ENCODE assay signal across 1 cellular context in the genomic region with DNA sequence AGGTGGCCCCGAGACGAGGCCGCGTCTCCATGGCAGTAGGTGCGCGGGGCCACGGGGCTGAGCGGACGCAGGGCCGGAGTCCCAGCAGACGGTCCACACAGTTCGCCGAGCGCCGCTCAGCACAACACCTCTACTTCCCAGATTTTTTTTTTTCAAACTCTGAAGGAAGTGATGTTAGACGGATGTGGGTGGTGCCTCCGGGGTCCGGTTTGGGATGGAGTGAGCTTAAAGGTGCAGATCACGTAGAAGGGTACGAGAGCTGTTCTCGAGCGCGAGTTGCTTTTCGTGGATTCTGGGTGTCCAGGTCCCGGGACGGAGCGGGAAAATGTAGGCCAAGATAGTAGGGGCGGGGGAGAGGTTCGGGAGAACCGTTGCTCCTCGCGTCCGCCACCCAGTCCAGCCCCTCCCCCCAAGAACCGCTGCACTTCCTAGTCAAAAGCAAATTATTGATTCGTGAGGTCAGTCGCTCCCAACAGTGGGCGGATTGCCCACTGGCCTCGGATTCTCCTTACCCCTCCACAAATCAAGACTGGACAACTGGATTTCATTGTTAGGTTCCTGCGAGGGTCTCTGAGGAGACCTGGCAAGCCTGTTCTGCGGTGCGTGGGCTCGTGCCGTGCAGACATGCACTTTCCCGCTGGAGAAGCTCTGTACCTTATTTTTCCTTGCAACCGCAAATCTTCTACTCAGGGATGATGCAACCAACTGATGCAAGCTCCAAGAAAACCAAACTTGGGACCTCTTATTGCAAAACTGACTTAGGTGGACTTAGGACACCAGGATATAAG.
A peak's percentile ranks its signal among the peaks of the same experiment; 100 is the strongest.
TF ChIP-seq lines count a peak whose summit lies in the region.

A gene (minus strand): TSS at position 126 of the 788 bp plus-strand sequence. CDS start 95 bp downstream, at position 31.

TF ChIP-seq in K562, 482 proteins besides CTCF, POLR2A, EP300 and RAD21 (continued from another document and continues in another):
- TF ChIP-seq, protein P1, sequence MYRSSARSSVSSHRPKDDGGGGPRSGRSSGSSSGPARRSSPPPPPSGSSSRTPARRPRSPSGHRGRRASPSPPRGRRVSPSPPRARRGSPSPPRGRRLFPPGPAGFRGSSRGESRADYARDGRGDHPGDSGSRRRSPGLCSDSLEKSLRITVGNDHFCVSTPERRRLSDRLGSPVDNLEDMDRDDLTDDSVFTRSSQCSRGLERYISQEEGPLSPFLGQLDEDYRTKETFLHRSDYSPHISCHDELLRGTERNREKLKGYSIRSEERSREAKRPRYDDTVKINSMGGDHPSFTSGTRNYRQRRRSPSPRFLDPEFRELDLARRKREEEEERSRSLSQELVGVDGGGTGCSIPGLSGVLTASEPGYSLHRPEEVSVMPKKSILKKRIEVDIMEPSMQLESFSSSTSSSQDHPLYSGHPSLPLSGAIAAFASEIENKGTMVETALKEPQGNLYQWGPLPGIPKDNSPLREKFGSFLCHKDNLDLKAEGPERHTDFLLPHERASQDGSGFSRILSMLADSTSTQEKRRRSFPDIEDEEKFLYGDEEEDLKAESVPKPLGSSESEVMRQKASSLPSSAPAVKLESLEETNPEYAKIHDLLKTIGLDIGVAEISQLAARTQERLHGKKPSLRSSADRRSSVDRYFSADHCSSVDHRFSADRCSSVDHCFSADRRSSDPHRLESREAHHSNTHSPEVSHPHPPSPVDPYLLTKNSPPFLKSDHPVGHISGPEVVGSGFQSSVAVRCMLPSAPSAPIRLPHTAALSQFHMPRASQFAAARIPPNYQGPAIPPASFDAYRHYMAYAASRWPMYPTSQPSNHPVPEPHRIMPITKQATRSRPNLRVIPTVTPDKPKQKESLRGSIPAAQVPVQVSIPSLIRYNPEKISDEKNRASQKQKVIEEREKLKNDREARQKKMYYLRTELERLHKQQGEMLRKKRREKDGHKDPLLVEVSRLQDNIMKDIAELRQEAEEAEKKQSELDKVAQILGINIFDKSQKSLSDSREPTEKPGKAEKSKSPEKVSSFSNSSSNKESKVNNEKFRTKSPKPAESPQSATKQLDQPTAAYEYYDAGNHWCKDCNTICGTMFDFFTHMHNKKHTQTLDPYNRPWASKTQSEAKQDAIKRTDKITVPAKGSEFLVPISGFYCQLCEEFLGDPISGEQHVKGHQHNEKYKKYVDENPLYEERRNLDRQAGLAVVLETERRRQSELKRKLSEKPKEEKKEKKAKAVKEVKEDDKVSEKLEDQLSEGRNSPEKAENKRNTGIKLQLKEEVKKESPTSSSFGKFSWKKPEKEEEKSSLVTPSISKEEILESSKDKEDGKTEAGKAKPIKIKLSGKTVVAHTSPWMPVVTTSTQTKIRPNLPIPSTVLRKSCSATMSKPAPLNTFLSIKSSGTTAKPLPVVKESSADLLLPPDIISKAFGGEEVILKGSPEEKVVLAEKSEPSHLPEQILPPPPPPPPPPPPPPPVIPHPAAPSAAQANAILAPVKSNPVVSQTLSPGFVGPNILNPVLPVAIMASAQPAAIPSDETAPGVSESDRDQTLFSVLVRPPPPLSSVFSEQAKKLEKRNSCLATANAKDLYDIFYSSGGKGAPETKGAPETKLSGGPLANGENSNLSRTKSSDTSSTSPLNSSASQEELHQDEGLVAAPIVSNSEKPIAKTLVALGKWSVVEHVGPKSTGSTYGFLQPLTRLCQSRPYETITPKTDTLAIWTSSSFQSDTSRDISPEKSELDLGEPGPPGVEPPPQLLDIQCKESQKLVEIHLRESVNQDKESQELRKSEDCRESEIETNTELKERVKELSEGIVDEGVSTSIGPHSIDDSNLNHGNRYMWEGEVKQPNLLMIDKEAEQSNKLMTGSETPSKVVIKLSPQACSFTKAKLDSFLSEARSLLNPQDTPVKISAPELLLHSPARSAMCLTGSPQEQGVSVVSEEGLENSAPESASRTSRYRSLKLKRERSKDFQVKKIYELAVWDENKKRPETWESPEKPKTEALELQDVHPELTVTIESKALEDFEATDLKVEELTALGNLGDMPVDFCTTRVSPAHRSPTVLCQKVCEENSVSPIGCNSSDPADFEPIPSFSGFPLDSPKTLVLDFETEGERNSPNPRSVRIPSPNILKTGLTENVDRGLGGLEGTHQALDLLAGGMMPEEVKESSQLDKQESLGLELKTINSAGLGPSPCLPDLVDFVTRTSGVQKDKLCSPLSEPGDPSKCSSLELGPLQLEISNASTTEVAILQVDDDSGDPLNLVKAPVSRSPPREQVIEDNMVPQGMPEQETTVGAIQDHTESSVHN (IDR thresholded peaks at IDR 0.05; ENCODE audit: borderline replicate concordance in 1 of 2, low read depth in 1 of 2), result peak; percentile 74 to 90; a peak in 3 of 4 replicates
- TF ChIP-seq SIX5 (IDR thresholded peaks at IDR 0.05; ENCODE audit: borderline replicate concordance in 1 of 2, insufficient read depth in 1 of 2, low read depth in 1 of 2, low read length in 2 of 2) (no peak), NR4A1 (CRISPR knock-in tag; IDR thresholded peaks at IDR 0.05) (no peak), NR4A1 (tag; IDR thresholded peaks at IDR 0.05) (no peak), GABPA (tag; conservative IDR thresholded peaks at IDR 0.05; ENCODE audit: low read depth) (peak; percentile 94), TAF15 (IDR thresholded peaks at IDR 0.05; ENCODE audit: low read depth, low read length) (no peak), ZKSCAN3 (CRISPR knock-in tag; IDR thresholded peaks at IDR 0.05) (no peak), ZNF436 (CRISPR knock-in tag; IDR thresholded peaks at IDR 0.05) (0 out of 2 replicates have a peak, but pooled peaks have one; percentile 24), NR2F6 (CRISPR knock-in tag; IDR thresholded peaks at IDR 0.05) (peak; percentile 12; the same call in 1 of the 2 replicates), SMARCA5 (IDR thresholded peaks at IDR 0.05) (no peak), SRSF7 (optimal IDR thresholded peaks at IDR 0.05; ENCODE audit: low read depth, low read length) (no peak), SNIP1 (IDR thresholded peaks at IDR 0.05; ENCODE audit: low read depth) (no peak), TOE1 (IDR thresholded peaks at IDR 0.05; ENCODE audit: borderline replicate concordance) (peak; percentile 52), TOE1 (CRISPR knock-in tag; IDR thresholded peaks at IDR 0.05; ENCODE audit: borderline replicate concordance, low read depth) (0 out of 2 replicates have a peak, but pooled peaks have one; percentile 61), ZSCAN29 (IDR thresholded peaks at IDR 0.05) (peak; percentile 65; the same call in 1 of the 2 replicates), RHOXF2B (CRISPR knock-in tag; conservative IDR thresholded peaks at IDR 0.05) (no peak), ZNF165 (CRISPR knock-in tag; IDR thresholded peaks at IDR 0.05; ENCODE audit: borderline replicate concordance) (0 out of 2 replicates have a peak, but pooled peaks have one; percentile 11), NFRKB (IDR thresholded peaks at IDR 0.05; ENCODE audit: low read depth) (0 out of 2 replicates have a peak, but pooled peaks have one; percentile 92), ETV1 (tag; conservative IDR thresholded peaks at IDR 0.05; ENCODE audit: low read depth) (peak; percentile 74), EZH2 (IDR thresholded peaks at IDR 0.05; ENCODE audit: borderline replicate concordance, low read depth, low read length) (no peak), MYC (IDR thresholded peaks at IDR 0.05; ENCODE audit: low read depth, low read length) (peak; percentile 67), MYC (CRISPR knock-in tag; IDR thresholded peaks at IDR 0.05; ENCODE audit: borderline replicate concordance, low read depth) (no peak; the same call in 1 of the 2 replicates), TCF3 (CRISPR knock-in tag; IDR thresholded peaks at IDR 0.05) (no peak), ESRRA (IDR thresholded peaks at IDR 0.05; ENCODE audit: borderline replicate concordance, low read depth) (peak; percentile 73; the same call in 1 of the 2 replicates), TFAM (CRISPR knock-in tag; conservative IDR thresholded peaks at IDR 0.05) (no peak), GABPB2 (CRISPR knock-in tag; conservative IDR thresholded peaks at IDR 0.05) (no peak), ZNF586 (CRISPR knock-in tag; conservative IDR thresholded peaks at IDR 0.05) (0 out of 2 replicates have a peak, but pooled peaks have one; percentile 31), HNRNPUL1 (IDR thresholded peaks at IDR 0.05; ENCODE audit: low read length) (no peak), LEF1 (IDR thresholded peaks at IDR 0.05) (peak; percentile 77), SUPT5H (IDR thresholded peaks at IDR 0.05) (peak; percentile 92), ZNF347 (CRISPR knock-in tag; IDR thresholded peaks at IDR 0.05; ENCODE audit: low read depth) (no peak)
- TF ChIP-seq, protein P2, sequence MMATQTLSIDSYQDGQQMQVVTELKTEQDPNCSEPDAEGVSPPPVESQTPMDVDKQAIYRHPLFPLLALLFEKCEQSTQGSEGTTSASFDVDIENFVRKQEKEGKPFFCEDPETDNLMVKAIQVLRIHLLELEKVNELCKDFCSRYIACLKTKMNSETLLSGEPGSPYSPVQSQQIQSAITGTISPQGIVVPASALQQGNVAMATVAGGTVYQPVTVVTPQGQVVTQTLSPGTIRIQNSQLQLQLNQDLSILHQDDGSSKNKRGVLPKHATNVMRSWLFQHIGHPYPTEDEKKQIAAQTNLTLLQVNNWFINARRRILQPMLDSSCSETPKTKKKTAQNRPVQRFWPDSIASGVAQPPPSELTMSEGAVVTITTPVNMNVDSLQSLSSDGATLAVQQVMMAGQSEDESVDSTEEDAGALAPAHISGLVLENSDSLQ (IDR thresholded peaks at IDR 0.05), result no peak
- TF ChIP-seq, protein P3, sequence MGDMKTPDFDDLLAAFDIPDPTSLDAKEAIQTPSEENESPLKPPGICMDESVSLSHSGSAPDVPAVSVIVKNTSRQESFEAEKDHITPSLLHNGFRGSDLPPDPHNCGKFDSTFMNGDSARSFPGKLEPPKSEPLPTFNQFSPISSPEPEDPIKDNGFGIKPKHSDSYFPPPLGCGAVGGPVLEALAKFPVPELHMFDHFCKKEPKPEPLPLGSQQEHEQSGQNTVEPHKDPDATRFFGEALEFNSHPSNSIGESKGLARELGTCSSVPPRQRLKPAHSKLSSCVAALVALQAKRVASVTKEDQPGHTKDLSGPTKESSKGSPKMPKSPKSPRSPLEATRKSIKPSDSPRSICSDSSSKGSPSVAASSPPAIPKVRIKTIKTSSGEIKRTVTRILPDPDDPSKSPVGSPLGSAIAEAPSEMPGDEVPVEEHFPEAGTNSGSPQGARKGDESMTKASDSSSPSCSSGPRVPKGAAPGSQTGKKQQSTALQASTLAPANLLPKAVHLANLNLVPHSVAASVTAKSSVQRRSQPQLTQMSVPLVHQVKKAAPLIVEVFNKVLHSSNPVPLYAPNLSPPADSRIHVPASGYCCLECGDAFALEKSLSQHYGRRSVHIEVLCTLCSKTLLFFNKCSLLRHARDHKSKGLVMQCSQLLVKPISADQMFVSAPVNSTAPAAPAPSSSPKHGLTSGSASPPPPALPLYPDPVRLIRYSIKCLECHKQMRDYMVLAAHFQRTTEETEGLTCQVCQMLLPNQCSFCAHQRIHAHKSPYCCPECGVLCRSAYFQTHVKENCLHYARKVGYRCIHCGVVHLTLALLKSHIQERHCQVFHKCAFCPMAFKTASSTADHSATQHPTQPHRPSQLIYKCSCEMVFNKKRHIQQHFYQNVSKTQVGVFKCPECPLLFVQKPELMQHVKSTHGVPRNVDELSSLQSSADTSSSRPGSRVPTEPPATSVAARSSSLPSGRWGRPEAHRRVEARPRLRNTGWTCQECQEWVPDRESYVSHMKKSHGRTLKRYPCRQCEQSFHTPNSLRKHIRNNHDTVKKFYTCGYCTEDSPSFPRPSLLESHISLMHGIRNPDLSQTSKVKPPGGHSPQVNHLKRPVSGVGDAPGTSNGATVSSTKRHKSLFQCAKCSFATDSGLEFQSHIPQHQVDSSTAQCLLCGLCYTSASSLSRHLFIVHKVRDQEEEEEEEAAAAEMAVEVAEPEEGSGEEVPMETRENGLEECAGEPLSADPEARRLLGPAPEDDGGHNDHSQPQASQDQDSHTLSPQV (IDR thresholded peaks at IDR 0.05), result no peak
- TF ChIP-seq, protein P4, sequence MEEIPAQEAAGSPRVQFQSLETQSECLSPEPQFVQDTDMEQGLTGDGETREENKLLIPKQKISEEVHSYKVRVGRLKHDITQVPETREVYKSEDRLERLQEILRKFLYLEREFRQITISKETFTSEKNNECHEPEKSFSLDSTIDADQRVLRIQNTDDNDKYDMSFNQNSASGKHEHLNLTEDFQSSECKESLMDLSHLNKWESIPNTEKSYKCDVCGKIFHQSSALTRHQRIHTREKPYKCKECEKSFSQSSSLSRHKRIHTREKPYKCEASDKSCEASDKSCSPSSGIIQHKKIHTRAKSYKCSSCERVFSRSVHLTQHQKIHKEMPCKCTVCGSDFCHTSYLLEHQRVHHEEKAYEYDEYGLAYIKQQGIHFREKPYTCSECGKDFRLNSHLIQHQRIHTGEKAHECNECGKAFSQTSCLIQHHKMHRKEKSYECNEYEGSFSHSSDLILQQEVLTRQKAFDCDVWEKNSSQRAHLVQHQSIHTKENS (CRISPR knock-in tag; IDR thresholded peaks at IDR 0.05), result no peak
- TF ChIP-seq, protein P5, sequence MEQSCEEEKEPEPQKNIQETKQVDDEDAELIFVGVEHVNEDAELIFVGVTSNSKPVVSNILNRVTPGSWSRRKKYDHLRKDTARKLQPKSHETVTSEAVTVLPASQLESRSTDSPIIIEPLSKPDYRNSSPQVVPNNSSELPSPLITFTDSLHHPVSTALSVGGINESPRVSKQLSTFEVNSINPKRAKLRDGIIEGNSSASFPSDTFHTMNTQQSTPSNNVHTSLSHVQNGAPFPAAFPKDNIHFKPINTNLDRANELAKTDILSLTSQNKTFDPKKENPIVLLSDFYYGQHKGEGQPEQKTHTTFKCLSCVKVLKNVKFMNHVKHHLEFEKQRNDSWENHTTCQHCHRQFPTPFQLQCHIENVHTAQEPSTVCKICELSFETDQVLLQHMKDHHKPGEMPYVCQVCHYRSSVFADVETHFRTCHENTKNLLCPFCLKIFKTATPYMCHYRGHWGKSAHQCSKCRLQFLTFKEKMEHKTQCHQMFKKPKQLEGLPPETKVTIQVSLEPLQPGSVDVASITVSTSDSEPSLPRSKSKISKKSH (CRISPR knock-in tag; IDR thresholded peaks at IDR 0.05), result no peak
- TF ChIP-seq, protein P6, sequence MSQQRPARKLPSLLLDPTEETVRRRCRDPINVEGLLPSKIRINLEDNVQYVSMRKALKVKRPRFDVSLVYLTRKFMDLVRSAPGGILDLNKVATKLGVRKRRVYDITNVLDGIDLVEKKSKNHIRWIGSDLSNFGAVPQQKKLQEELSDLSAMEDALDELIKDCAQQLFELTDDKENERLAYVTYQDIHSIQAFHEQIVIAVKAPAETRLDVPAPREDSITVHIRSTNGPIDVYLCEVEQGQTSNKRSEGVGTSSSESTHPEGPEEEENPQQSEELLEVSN (IDR thresholded peaks at IDR 0.05; ENCODE audit: borderline replicate concordance in 1 of 2, extremely low read depth in 1 of 2, insufficient read depth in 1 of 2, insufficient read length in 1 of 2, low read depth in 1 of 2, low read length in 1 of 2, poor library complexity in 1 of 2, severe bottlenecking in 1 of 2), result peak; percentile 43 to 52
- TF ChIP-seq, protein P7, sequence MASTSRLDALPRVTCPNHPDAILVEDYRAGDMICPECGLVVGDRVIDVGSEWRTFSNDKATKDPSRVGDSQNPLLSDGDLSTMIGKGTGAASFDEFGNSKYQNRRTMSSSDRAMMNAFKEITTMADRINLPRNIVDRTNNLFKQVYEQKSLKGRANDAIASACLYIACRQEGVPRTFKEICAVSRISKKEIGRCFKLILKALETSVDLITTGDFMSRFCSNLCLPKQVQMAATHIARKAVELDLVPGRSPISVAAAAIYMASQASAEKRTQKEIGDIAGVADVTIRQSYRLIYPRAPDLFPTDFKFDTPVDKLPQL (IDR thresholded peaks at IDR 0.05; ENCODE audit: extremely low read depth, insufficient read length), result no peak
- TF ChIP-seq, protein P8, sequence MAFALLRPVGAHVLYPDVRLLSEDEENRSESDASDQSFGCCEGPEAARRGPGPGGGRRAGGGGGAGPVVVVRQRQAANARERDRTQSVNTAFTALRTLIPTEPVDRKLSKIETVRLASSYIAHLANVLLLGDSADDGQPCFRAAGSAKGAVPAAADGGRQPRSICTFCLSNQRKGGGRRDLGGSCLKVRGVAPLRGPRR (CRISPR knock-in tag; IDR thresholded peaks at IDR 0.05), result no peak
